In the genomic region with DNA sequence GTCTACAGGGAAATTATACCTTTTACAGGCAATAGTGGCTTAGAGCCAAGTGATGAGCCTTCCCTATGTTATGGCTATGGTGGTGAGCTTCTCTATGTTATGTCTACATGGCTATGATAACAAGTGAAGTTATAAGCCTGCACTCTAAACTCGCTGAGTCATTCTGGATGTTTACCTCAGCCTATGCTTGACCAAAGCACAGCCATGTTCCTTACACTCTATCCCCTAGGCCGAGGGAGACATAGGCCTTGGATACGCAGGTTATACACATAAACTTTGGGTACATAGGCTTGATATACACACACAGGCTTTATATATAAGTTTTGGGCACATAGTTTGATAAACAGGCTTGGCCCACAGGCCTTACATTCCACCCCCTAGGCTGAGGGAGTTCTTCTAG, we compare ENCODE assay signal across 1 cellular context.
A peak's percentile ranks its signal among the peaks of the same experiment; 100 is the strongest.
TF ChIP-seq lines count a peak whose summit lies in the region.

No MANE protein-coding gene starts in this region.

TF ChIP-seq in HepG2, 621 proteins besides CTCF, POLR2A, EP300 and RAD21:
- TF ChIP-seq NFE2L2 (IDR thresholded peaks at IDR 0.05; ENCODE audit: low read length): peak; percentile 85
- no peak for TF ChIP-seq MYPOP (CRISPR knock-in tag; IDR thresholded peaks at IDR 0.05)
- TF ChIP-seq JUNB (CRISPR knock-in tag; IDR thresholded peaks at IDR 0.05; ENCODE audit: borderline replicate concordance): no peak
